ENCODE assay signal across 8 cellular contexts in the genomic region with DNA sequence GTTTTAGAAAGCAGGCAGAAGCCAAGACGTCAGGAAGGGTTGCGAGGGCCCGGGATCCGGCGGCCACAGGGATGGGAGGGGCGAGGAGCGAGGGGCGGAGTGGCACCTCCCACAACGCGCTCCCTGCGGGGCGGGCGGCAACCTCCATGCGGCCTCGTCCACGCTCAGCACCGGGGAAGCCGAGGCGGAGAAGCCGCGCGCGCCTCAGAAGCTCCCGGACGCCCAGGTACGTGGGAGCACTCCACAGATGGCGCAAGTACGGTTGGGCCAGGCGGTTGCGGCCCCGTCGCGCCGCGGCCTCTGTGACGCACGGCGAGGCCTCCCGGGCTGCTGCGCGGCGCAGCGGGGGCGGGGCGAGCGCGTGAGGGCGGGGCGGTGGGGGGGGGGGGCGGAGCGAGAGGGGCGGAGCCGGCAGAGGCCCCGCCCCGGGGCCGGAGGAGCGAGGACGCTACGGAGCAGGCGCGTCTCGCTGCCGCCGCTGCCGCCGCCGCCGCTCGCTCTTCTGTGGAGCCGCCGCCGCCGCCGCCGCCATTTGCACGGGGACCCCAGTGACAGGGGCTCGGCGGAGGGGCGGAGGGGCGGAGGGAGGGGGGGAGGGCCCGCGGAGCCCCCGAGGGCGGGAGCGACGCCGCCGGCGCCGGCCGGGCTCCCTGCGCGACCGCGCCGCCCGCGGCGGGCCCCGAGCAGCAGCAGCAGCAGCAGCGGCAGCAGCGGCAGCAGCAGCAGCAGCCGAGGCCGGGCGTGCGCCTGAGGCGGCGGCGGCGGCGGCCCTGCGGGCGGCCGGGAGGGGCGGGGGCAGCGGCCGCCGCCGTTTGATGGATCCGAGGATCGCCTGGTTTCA. TPM values are rescaled to one million over a fixed set of nuclear protein-coding genes. Genes with fewer than 3 reads are reported as not detected.
A peak's percentile ranks its signal among the peaks of the same experiment; 100 is the strongest.
DNase-seq lines count a peak whose midpoint lies in the region; ATAC-seq and TF ChIP-seq lines count a peak whose summit lies in the region.

Gene TENT4B (plus strand): TSS at position 500 of the 841 bp plus-strand sequence. CDS start 316 bp downstream, at position 816.

- DNase-seq in NCI-H82 (lab: John Stamatoyannopoulos, UW) (peak; percentile 83), NCI-H82 treated with DMSO at 0.1 percent for 48 hours (lab: John Stamatoyannopoulos, UW; ENCODE audit: unreplicated experiment) (no peak), NCI-H2107 (lab: John Stamatoyannopoulos, UW) (peak; percentile 51), breast epithelium (ENCODE audit: low spot score in 2 of 2) (peak; percentile 72 to 79), iPS-NIHi7 (ENCODE audit: extremely low spot score) (peak; percentile 97), smooth muscle cell (lab: John Stamatoyannopoulos, UW; ENCODE audit: unreplicated experiment) (peak; percentile 97)

- peak within 1 kb of the TSS; percentile 95 for H3K9ac ChIP-seq in smooth muscle cell (ENCODE audit: low read depth)

- peak within 1 kb of the TSS; percentile 96 for H2AFZ ChIP-seq in smooth muscle cell (ENCODE audit: low read depth)

- peak within 1 kb of the TSS; percentile 99 for H3K4me2 ChIP-seq in smooth muscle cell

- peaks cover 0 to 8% of the 10 kb centered on the region in 2 donors for H3K4me1 ChIP-seq in breast epithelium
- H3K4me1 ChIP-seq in smooth muscle cell (ENCODE audit: low read depth), result peaks cover 19% of the 10 kb centered on the region

- H4K20me1 ChIP-seq in smooth muscle cell (ENCODE audit: low read depth), result peaks cover 43% of the 10 kb centered on the region

- H3K79me2 ChIP-seq in smooth muscle cell (ENCODE audit: low read depth), result peaks cover 31% of the 10 kb centered on the region

- no peaks in the 10 kb centered on the region for H3K27me3 ChIP-seq in breast epithelium
- no peaks in the 10 kb centered on the region for H3K27me3 ChIP-seq in smooth muscle cell (ENCODE audit: low read depth)

- intact Hi-C loops in breast epithelium (cut with DNase I; ENCODE audit: low total_unique reads), result no loop called here

- H3K4me3 ChIP-seq in WI38 (ENCODE audit: low read depth, low read length), result peak within 1 kb of the TSS; percentile 86
- peak within 1 kb of the TSS; percentile 86 to 91 (median 89) for H3K4me3 ChIP-seq in breast epithelium
- H3K4me3 ChIP-seq in smooth muscle cell, result peak within 1 kb of the TSS; percentile 97

- 2% methylated on average over 23 of the region's 121 CpGs for WGBS in smooth muscle cell (ENCODE audit: low lambda C conversion rate)

- H3K27ac ChIP-seq in breast epithelium (peak within 1 kb of the TSS; percentile 94 to 99), smooth muscle cell (ENCODE audit: low read depth) (peak within 1 kb of the TSS; percentile 98)

- H3K9me3 ChIP-seq in breast epithelium, result no peaks in the 10 kb centered on the region
- H3K9me3 ChIP-seq in smooth muscle cell (replicated peaks; ENCODE audit: low read depth), result no peaks in the 10 kb centered on the region

- no peak for TF ChIP-seq CTCF in WI38 (IDR thresholded peaks at IDR 0.05; ENCODE audit: low read depth, low read length)
- no peak for TF ChIP-seq CTCF in breast epithelium (IDR thresholded peaks at IDR 0.05)
- TF ChIP-seq CTCF in smooth muscle cell (IDR thresholded peaks at IDR 0.05; ENCODE audit: borderline replicate concordance, insufficient read depth, poor library complexity, severe bottlenecking), result no peak

- peaks cover 4% of the 10 kb centered on the region for H3F3A ChIP-seq in smooth muscle cell (ENCODE audit: low read depth)

- H3K36me3 ChIP-seq in breast epithelium (no peaks in the 10 kb centered on the region), smooth muscle cell (ENCODE audit: low read depth) (no peaks in the 10 kb centered on the region)

- peak; percentile 77 for ATAC-seq in HG02938 (IDR thresholded peaks at IDR 0.05; ENCODE audit: unreplicated experiment)

- no peak for TF ChIP-seq POLR2A in breast epithelium (IDR thresholded peaks at IDR 0.05)

RNA-seq across cellular contexts. Expression of gene TENT4B, which starts in this region (rescaled TPM):
- total RNA-seq in breast epithelium, result 10 to 100 TPM; 13.4 to 16.4 (median 13.6) TPM
- 8.8 and 10.3 TPM in 2 replicates for total RNA-seq in smooth muscle cell
- polyA plus RNA-seq in smooth muscle cell, result 2.6 and 4.4 TPM in 2 replicates
